Comparison of ENCODE assay signal across 8 cellular contexts in the genomic region with DNA sequence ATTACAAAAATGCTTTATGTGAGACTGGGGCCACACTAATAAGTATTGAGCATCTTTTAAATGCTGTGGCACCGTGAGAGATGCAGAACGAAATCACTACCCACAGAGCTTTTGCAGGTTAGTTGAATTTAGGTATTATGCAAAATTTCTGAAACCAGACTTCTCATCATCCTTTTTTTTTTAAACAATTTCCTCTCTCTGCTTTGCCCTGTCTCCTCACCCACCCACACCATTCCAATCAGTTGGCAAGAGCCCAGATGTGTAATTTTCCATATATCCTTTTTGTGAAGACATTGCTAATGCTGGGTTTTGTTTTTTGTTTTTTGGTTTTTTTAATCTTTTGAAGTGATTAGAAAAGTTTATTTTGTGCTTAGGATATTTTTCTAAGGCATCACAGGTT. TPM values are rescaled to one million over a fixed set of nuclear protein-coding genes. Genes with fewer than 3 reads are reported as not detected.
DNase-seq lines count a peak whose midpoint lies in the region; TF ChIP-seq lines count a peak whose summit lies in the region.

No MANE protein-coding gene starts in this region.

- H3K27me3 ChIP-seq in SJSA1 (replicated peaks) (no peaks in the 10 kb centered on the region), skeletal muscle satellite cell (ENCODE audit: control insufficient read depth, insufficient read depth, low read length) (no peaks in the 10 kb centered on the region)

- no peaks in the 10 kb centered on the region for H3K9me3 ChIP-seq in SJSA1 (replicated peaks)
- H3K9me3 ChIP-seq in skeletal muscle satellite cell (replicated peaks; ENCODE audit: low read length) = no peaks in the 10 kb centered on the region

- H3K36me3 ChIP-seq in SJSA1 = peaks cover 26% of the 10 kb centered on the region
- H3K36me3 ChIP-seq in skeletal muscle satellite cell (ENCODE audit: insufficient read depth, low read length) = peaks cover 14% of the 10 kb centered on the region

- H3K9ac ChIP-seq in skeletal muscle satellite cell (ENCODE audit: low read depth, low read length) = peak overlapping the region; percentile 94

- H3K4me2 ChIP-seq in skeletal muscle satellite cell (ENCODE audit: low read length) = peak overlapping the region; percentile 93

- no peak for TF ChIP-seq CTCF in GM12875 (IDR thresholded peaks at IDR 0.05; ENCODE audit: borderline replicate concordance, insufficient read depth, low read depth, low read length)
- no peak for TF ChIP-seq CTCF in fibroblast of the aortic adventitia (IDR thresholded peaks at IDR 0.05; ENCODE audit: insufficient read depth, low read length)

- no peak overlapping the region for H3K27ac ChIP-seq in SJSA1

- no peak for DNase-seq in SJSA1 (ENCODE audit: low read depth in 1 of 2, low spot score in 2 of 2)
- DNase-seq in fibroblast of the aortic adventitia (ENCODE audit: low read depth) = no peak
- DNase-seq in anterior cingulate cortex (lab: John Stamatoyannopoulos, UW) = no peak
- no peak for DNase-seq in stimulated activated CD4-positive, alpha-beta T cell treated with anti-CD3 and anti-CD28 coated beads, Interleukin-15, amount 100 ng/mL, for 24 hours
- DNase-seq in GF-D8 (lab: John Stamatoyannopoulos, UW) = no peak
- DNase-seq in NCI-H2171 treated with DMSO at 0.1 percent for 48 hours (lab: John Stamatoyannopoulos, UW) = no peak

- H3K4me3 ChIP-seq in GM12875 (ENCODE audit: low read depth, low read length) (peak overlapping the region; percentile 85), SJSA1 (peak overlapping the region; percentile 60), fibroblast of the aortic adventitia (ENCODE audit: low read depth, low read length) (peak overlapping the region; percentile 92), skeletal muscle satellite cell (ENCODE audit: low read length) (peak overlapping the region; percentile 97)

- H3K4me1 ChIP-seq in SJSA1 (replicated peaks) (peaks cover 7% of the 10 kb centered on the region; the same call in 1 of the 2 replicates), skeletal muscle satellite cell (ENCODE audit: control insufficient read depth, insufficient read depth, low read length) (peaks cover 9% of the 10 kb centered on the region)

RNA-seq across cellular contexts. Expression of gene YAE1, which starts 1.1 kb away (rescaled TPM):
- 38.3 and 44.6 TPM in 2 replicates for total RNA-seq in SJSA1 (2014; rRNA removed; shearing (Covaris generic))
- 41.9 and 95.8 TPM in 2 replicates for total RNA-seq in fibroblast of the aortic adventitia (ENCODE audit: low replicate concordance)
- 27.1 and 28.1 TPM in 2 replicates for total RNA-seq in skeletal muscle satellite cell (2012; rRNA removed)

RNA-seq across cellular contexts. Expression of gene RALA, which starts 56.1 kb away (rescaled TPM):
- 12.7 and 17.8 TPM in 2 replicates for total RNA-seq in SJSA1 (2014; rRNA removed; shearing (Covaris generic))
- 42.7 and 61.5 TPM in 2 replicates for total RNA-seq in fibroblast of the aortic adventitia (ENCODE audit: low replicate concordance)
- total RNA-seq in skeletal muscle satellite cell (2012; rRNA removed) = 20.1 and 25.3 TPM in 2 replicates
